22 cellular contexts compared by ENCODE assay signal in the genomic region with DNA sequence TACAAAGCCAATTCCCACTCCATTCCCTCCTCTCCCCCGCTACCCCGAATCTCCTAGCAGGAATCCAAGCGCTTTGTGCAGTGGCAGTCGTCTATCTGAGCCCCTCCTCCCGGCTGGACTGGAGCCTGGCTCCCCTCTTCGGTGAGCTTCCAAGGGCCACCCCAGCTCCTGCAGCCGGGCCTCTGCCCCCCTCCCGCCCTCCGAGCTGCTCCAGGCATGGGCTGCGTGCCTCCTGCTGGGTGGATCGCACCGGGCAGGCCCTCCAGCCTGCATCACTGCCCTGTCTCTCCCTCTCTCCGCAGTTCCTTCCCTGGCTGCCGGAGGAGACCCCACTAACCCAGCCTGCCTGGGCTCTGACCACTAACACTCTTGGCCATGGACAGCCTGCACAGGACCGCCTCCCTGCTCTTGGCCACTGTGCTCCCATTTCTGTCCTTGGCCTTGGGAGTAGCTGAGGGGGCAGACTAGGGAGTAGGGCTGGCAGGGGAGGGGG. TPM values are rescaled to one million over a fixed set of nuclear protein-coding genes. Genes with fewer than 3 reads are reported as not detected.
DNase-seq lines count a peak whose midpoint lies in the region; ATAC-seq and TF ChIP-seq lines count a peak whose summit lies in the region.
"Had no signal": no experiment of that assay in that cellular context is flagged by ENCODE, and none has a peak within 500 bp of the region (broad histone marks: within the 10 kb centered on the region; RNA-seq: fewer than 3 reads in every experiment).

No MANE protein-coding gene starts in this region.

- H3K4me1 ChIP-seq in ascending aorta, result no peaks in the 10 kb centered on the region
- H3K4me1 ChIP-seq: colonic mucosa had no signal

- H3K27ac ChIP-seq in ascending aorta, result no peak overlapping the region
- H3K27ac ChIP-seq: colonic mucosa, skin epidermis, WERI-Rb-1 had no signal

- H3K9me3 Mint-ChIP-seq in glutamatergic neuron (ENCODE audit: unreplicated experiment) (peaks cover 8% of the 10 kb centered on the region), nephron progenitor cell (no peaks in the 10 kb centered on the region)
- H3K9me3 Mint-ChIP-seq: activated naive CD8-positive, alpha-beta T cell treated with anti-CD3 and anti-CD28 coated beads, Interleukin-2, amount 50 U/mL, for 24 hours had no signal

- no peak for TF ChIP-seq CTCF in glutamatergic neuron (IDR thresholded peaks at IDR 0.05; ENCODE audit: partially characterized antibody, unreplicated experiment)
- TF ChIP-seq CTCF in nephron progenitor cell (IDR thresholded peaks at IDR 0.05), result no peak
- TF ChIP-seq CTCF in ascending aorta (IDR thresholded peaks at IDR 0.05), result no peak

- H3K36me3 Mint-ChIP-seq in glutamatergic neuron (ENCODE audit: unreplicated experiment), result no peaks in the 10 kb centered on the region
- H3K36me3 Mint-ChIP-seq in nephron progenitor cell (ENCODE audit: low read depth), result peaks cover 10% of the 10 kb centered on the region

- intact Hi-C loops in Right ventricle myocardium superior (cut with DNase I), result no loop called here
- intact Hi-C loops in cardiac septum (cut with DNase I), result no loop called here
- intact Hi-C loops in ascending aorta (cut with DNase I), result no loop called here

- peak overlapping the region; percentile 15 for H3K4me3 Mint-ChIP-seq in glutamatergic neuron (ENCODE audit: unreplicated experiment)
- peak overlapping the region; percentile 42 for H3K4me3 Mint-ChIP-seq in nephron progenitor cell
- H3K4me3 Mint-ChIP-seq: activated naive CD8-positive, alpha-beta T cell treated with anti-CD3 and anti-CD28 coated beads, Interleukin-2, amount 50 U/mL, for 24 hours; CD14-positive monocyte had no signal

- H3K4me3 ChIP-seq in ascending aorta, result no peak overlapping the region
- H3K4me3 ChIP-seq: colonic mucosa, skin epidermis, tibial nerve had no signal

- no peaks in the 10 kb centered on the region for H3K9me3 ChIP-seq in ascending aorta
- H3K9me3 ChIP-seq: colonic mucosa, tibial nerve had no signal

- H3K27me3 ChIP-seq in ascending aorta, result no peaks in the 10 kb centered on the region
- H3K27me3 ChIP-seq: colonic mucosa had no signal

- DNase-seq in Right ventricle myocardium superior (no peak), cardiac septum (ENCODE audit: low spot score) (no peak), glutamatergic neuron (no peak), nephron progenitor cell (no peak), NCI-H2227 treated with DMSO at 0.1 percent for 48 hours (lab: John Stamatoyannopoulos, UW) (no peak), ascending aorta (ENCODE audit: low spot score in 2 of 2) (no peak)
- DNase-seq in activated naive CD4-positive, alpha-beta T cell treated with Interleukin-2 at 50 U/mL for 16 hours, result no peak
- DNase-seq: activated naive CD8-positive, alpha-beta T cell treated with anti-CD3 and anti-CD28 coated beads, Interleukin-2, amount 50 U/mL, for 24 hours; colonic mucosa; DMS53; IMR-90; MV-4-11; NCI-H748 treated with DMSO at 0.1 percent for 48 hours; RPMI8226; T-helper 1 cell; WERI-Rb-1 had no signal

- peaks cover 12% of the 10 kb centered on the region for H3K27me3 Mint-ChIP-seq in glutamatergic neuron (ENCODE audit: unreplicated experiment)
- peaks cover 5% of the 10 kb centered on the region for H3K27me3 Mint-ChIP-seq in nephron progenitor cell (ENCODE audit: low read depth, poor library complexity)

- H3K36me3 ChIP-seq in ascending aorta, result no peaks in the 10 kb centered on the region
- H3K36me3 ChIP-seq: colonic mucosa had no signal

- H3K4me1 Mint-ChIP-seq in glutamatergic neuron (ENCODE audit: low read depth, unreplicated experiment) (peaks cover 23% of the 10 kb centered on the region), nephron progenitor cell (peaks cover 51% of the 10 kb centered on the region)

- H3K27ac Mint-ChIP-seq in glutamatergic neuron (ENCODE audit: unreplicated experiment) (no peak overlapping the region), nephron progenitor cell (no peak overlapping the region)
- H3K27ac Mint-ChIP-seq: activated naive CD8-positive, alpha-beta T cell treated with anti-CD3 and anti-CD28 coated beads, Interleukin-2, amount 50 U/mL, for 24 hours; CD14-positive monocyte had no signal

- ATAC-seq in Right ventricle myocardium superior (ENCODE audit: poor library complexity) (peak; percentile 40), HG03108 (IDR thresholded peaks at IDR 0.05; ENCODE audit: unreplicated experiment) (no peak)
- ATAC-seq: activated naive CD8-positive, alpha-beta T cell treated with anti-CD3 and anti-CD28 coated beads, Interleukin-2, amount 50 U/mL, for 24 hours had no signal

RNA-seq across cellular contexts. Expression of gene LENG8, which starts 12.9 kb away (rescaled TPM):
- total RNA-seq in Right ventricle myocardium superior (56.0 TPM), cardiac septum (86.5 TPM), glutamatergic neuron (ENCODE audit: unreplicated experiment) (278 TPM), ascending aorta (402 TPM)

RNA-seq across cellular contexts. Expression of gene TTYH1, which starts 20.8 kb away (rescaled TPM):
- total RNA-seq in Right ventricle myocardium superior (1.5 TPM), cardiac septum (1.3 TPM), glutamatergic neuron (ENCODE audit: unreplicated experiment) (2.9 TPM), ascending aorta (58.4 TPM)
- total RNA-seq: A172, glomerular endothelial cell, IMR-90 had no signal

RNA-seq across cellular contexts. Expression of gene LENG9, which starts 27.5 kb away (rescaled TPM):
- total RNA-seq in Right ventricle myocardium superior (1.1 TPM), cardiac septum (2.9 TPM), glutamatergic neuron (ENCODE audit: unreplicated experiment) (4.7 TPM), ascending aorta (10.1 TPM)
- total RNA-seq: A172 had no signal

RNA-seq across cellular contexts. Expression of gene CDC42EP5, which starts 37.0 kb away (rescaled TPM):
- total RNA-seq in Right ventricle myocardium superior (11.6 TPM), cardiac septum (14.2 TPM), glutamatergic neuron (ENCODE audit: unreplicated experiment) (not detected), ascending aorta (153 TPM)

Comparison
In these comparisons a context has a peak if more than half of its experiments do, and no peak if none do; other contexts are left out.
1. RNA of gene TTYH1, which starts 20.8 kb away (total RNA-seq): 58.4 TPM in ascending aorta (single experiment); 2.9 TPM in glutamatergic neuron (single experiment), 1.5 TPM in Right ventricle myocardium superior (single experiment) and 1.3 TPM in cardiac septum (single experiment); every median in the first group is over 10 times any median in the second.